31 cellular contexts compared by ENCODE assay signal in genomic region chr11:42244376-42244775, GRCh38.
"Had no signal": no experiment of that assay in that cellular context is flagged by ENCODE, and none has a peak within 500 bp of the region (broad histone marks: within the 10 kb centered on the region; RNA-seq: fewer than 3 reads in every experiment).

No MANE protein-coding gene starts in this region.

- H3K4me1 ChIP-seq: colonic mucosa, esophagus squamous epithelium, heart right ventricle, lower lobe of right lung, psoas muscle, stomach, thyroid gland, vagina had no signal

- DNase-seq: colonic mucosa; effector CD8-positive, alpha-beta T cell; erythroblast; esophagus squamous epithelium; foreskin melanocyte; glutamatergic neuron; heart right ventricle; hippocampal formation; immature natural killer cell; islet precursor cell; left ventricle myocardium superior; lower lobe of right lung; mucosa of descending colon; naive B cell; nucleus accumbens; posterior cingulate gyrus; psoas muscle; right cardiac atrium; sigmoid colon; stimulated activated CD4-positive, alpha-beta T cell treated with anti-CD3 and anti-CD28 coated beads, Interleukin-2, amount 100 ng/mL, for 24 hours; stimulated activated CD4-positive, alpha-beta T cell treated with anti-CD3 and anti-CD28 coated beads, Interleukin-4, amount 100 ng/mL, for 24 hours; stimulated activated naive CD4-positive, alpha-beta T cell treated with Interleukin-2 at 50 U/mL for 16 hours; stomach; thyroid gland; trophoblast cell had no signal

- H3K36me3 Mint-ChIP-seq: immature natural killer cell; memory B cell; mesothelial cell of epicardium; naive B cell; stimulated activated effector memory CD8-positive, alpha-beta T cell treated with anti-CD3 and anti-CD28 coated beads, Interleukin-12 subunit alpha, Interleukin-12 subunit beta, amount 100 ng/mL, for 72 hours had no signal

- H3K4me1 Mint-ChIP-seq: immature natural killer cell; memory B cell; mesothelial cell of epicardium; naive B cell; stimulated activated effector memory CD8-positive, alpha-beta T cell treated with anti-CD3 and anti-CD28 coated beads, Interleukin-12 subunit alpha, Interleukin-12 subunit beta, amount 100 ng/mL, for 72 hours had no signal

- H3K27me3 Mint-ChIP-seq: dendritic cell treated with granulocyte-macrophage colony-stimulating factor and Interleukin-4, amounts not matched to agents 40 ng/mL and 50 ng/mL, for 4 days; memory B cell; naive B cell; natural killer cell treated with Interleukin-12 subunit alpha and Interleukin-12 subunit beta and Interleukin-15 and Interleukin-18, amount 100 ng/mL, for 72 hours had no signal

- H3K27ac Mint-ChIP-seq: dendritic cell treated with granulocyte-macrophage colony-stimulating factor and Interleukin-4, amounts not matched to agents 40 ng/mL and 50 ng/mL, for 4 days; immature natural killer cell; memory B cell; mesothelial cell of epicardium; naive B cell; natural killer cell treated with Interleukin-12 subunit alpha and Interleukin-12 subunit beta and Interleukin-15 and Interleukin-18, amount 100 ng/mL, for 72 hours; stimulated activated effector memory CD8-positive, alpha-beta T cell treated with anti-CD3 and anti-CD28 coated beads, Interleukin-12 subunit alpha, Interleukin-12 subunit beta, amount 100 ng/mL, for 72 hours had no signal

- H3K27ac ChIP-seq: colonic mucosa, esophagus squamous epithelium, heart right ventricle, lower lobe of right lung, psoas muscle, sigmoid colon, stomach, thyroid gland, vagina had no signal

- H3K27me3 ChIP-seq: colonic mucosa, esophagus squamous epithelium, heart right ventricle, sigmoid colon, stomach, thyroid gland, vagina had no signal

- H3K4me3 ChIP-seq: colonic mucosa, esophagus squamous epithelium, heart right ventricle, lower lobe of right lung, mucosa of descending colon, psoas muscle, sigmoid colon, stomach, thyroid gland, vagina had no signal

- H3K4me3 Mint-ChIP-seq: dendritic cell treated with granulocyte-macrophage colony-stimulating factor and Interleukin-4, amounts not matched to agents 40 ng/mL and 50 ng/mL, for 4 days; immature natural killer cell; memory B cell; mesothelial cell of epicardium; naive B cell; natural killer cell treated with Interleukin-12 subunit alpha and Interleukin-12 subunit beta and Interleukin-15 and Interleukin-18, amount 100 ng/mL, for 72 hours; stimulated activated effector memory CD8-positive, alpha-beta T cell treated with anti-CD3 and anti-CD28 coated beads, Interleukin-12 subunit alpha, Interleukin-12 subunit beta, amount 100 ng/mL, for 72 hours had no signal

- H3K36me3 ChIP-seq: colonic mucosa, esophagus squamous epithelium, heart right ventricle, lower lobe of right lung, sigmoid colon, stomach, thyroid gland, vagina had no signal

- H3K9me3 ChIP-seq: colonic mucosa, lower lobe of right lung, psoas muscle, sigmoid colon, stomach, thyroid gland, vagina had no signal
